Comparison of ENCODE assay signal across 10 cellular contexts in genomic region chr9:114894206-114894605, GRCh38. TPM values are rescaled to one million over a fixed set of nuclear protein-coding genes. Genes with fewer than 3 reads are reported as not detected.
A peak's percentile ranks its signal among the peaks of the same experiment; 100 is the strongest.
DNase-seq lines count a peak whose midpoint lies in the region; ATAC-seq and TF ChIP-seq lines count a peak whose summit lies in the region.
"Had no signal": no experiment of that assay in that cellular context is flagged by ENCODE, and none has a peak within 500 bp of the region (broad histone marks: within the 10 kb centered on the region; RNA-seq: fewer than 3 reads in every experiment).

No MANE protein-coding gene starts in this region.

- peaks cover 58% of the 10 kb centered on the region for H3K4me1 Mint-ChIP-seq in activated T-helper 17 cell treated with anti-CD3 and anti-CD28 coated beads, Interleukin-2, amount 50 U/mL, for 72 hours
- peaks cover 26 to 36% of the 10 kb centered on the region in 2 donors for H3K4me1 Mint-ChIP-seq in immature natural killer cell
- H3K4me1 Mint-ChIP-seq in naive thymus-derived CD8-positive, alpha-beta T cell, result peaks cover 33 to 52% (median 49%) of the 10 kb centered on the region in 4 donors

- H3K36me3 ChIP-seq in GM23248 (ENCODE audit: low read depth) (no peaks in the 10 kb centered on the region), left lung (no peaks in the 10 kb centered on the region)

- peaks cover 14% of the 10 kb centered on the region for H3K9me3 Mint-ChIP-seq in activated T-helper 17 cell treated with anti-CD3 and anti-CD28 coated beads, Interleukin-2, amount 50 U/mL, for 72 hours
- no peaks in the 10 kb centered on the region for H3K9me3 Mint-ChIP-seq in immature natural killer cell
- H3K9me3 Mint-ChIP-seq in naive thymus-derived CD8-positive, alpha-beta T cell, result no peaks in the 10 kb centered on the region

- intact Hi-C loops in left lung (cut with DNase I), result no loop called here
- intact Hi-C loops in Right ventricle myocardium superior (cut with DNase I), result no loop called here

- H3K4me3 ChIP-seq in AG04450 (ENCODE audit: low read depth, low read length), result no peak overlapping the region
- no peak overlapping the region for H3K4me3 ChIP-seq in GM23248
- no peak overlapping the region for H3K4me3 ChIP-seq in left lung

- H3K4me1 ChIP-seq in GM23248 (ENCODE audit: insufficient read depth) (peaks cover 42% of the 10 kb centered on the region), left lung (peaks cover 10 to 61% of the 10 kb centered on the region in 2 donors)

- POLR2A ChIA-PET in AG04450 (lab: Yijun Ruan, JAX), result interaction anchor here (0.6 to 1.2 kb wide), 3 partner anchors 8 to 217 kb away, joined by 3 to 4 read pairs (median 3); no protein-coding TSS in a partner anchor
- POLR2A ChIA-PET in naive thymus-derived CD8-positive, alpha-beta T cell (lab: Charles Lee), result no interaction called here

- DNase-seq in AG04450 (ENCODE audit: low read depth, low spot score) (no peak), GM23248 (peak; percentile 53), left lung (no peak), immature natural killer cell (no peak), Right ventricle myocardium superior (no peak), NCI-H1930 (lab: John Stamatoyannopoulos, UW) (no peak)
- no peak for DNase-seq in naive thymus-derived CD8-positive, alpha-beta T cell
- DNase-seq: activated T-cell treated with anti-CD3 and anti-CD28 coated beads, Interleukin-2, amount 50 U/mL, for 4 hours; H7 had no signal

- H3K36me3 Mint-ChIP-seq in activated T-helper 17 cell treated with anti-CD3 and anti-CD28 coated beads, Interleukin-2, amount 50 U/mL, for 72 hours (ENCODE audit: low read depth), result peaks cover 23% of the 10 kb centered on the region
- peaks cover 0 to 8% (median 5%) of the 10 kb centered on the region in 3 donors for H3K36me3 Mint-ChIP-seq in immature natural killer cell
- peaks cover 5 to 22% (median 7%) of the 10 kb centered on the region in 3 donors for H3K36me3 Mint-ChIP-seq in naive thymus-derived CD8-positive, alpha-beta T cell

- H3K9ac ChIP-seq in GM23248, result peak overlapping the region; percentile 33

- H3K27ac Mint-ChIP-seq in activated T-helper 17 cell treated with anti-CD3 and anti-CD28 coated beads, Interleukin-2, amount 50 U/mL, for 72 hours, result peak overlapping the region; percentile 98
- peak overlapping the region in 1 of 6 donors; percentile 23 for H3K27ac Mint-ChIP-seq in immature natural killer cell
- H3K27ac Mint-ChIP-seq in naive thymus-derived CD8-positive, alpha-beta T cell, result peak overlapping the region in 3 of 10 donors; percentile 25 to 69 (median 40)

- no peaks in the 10 kb centered on the region for H4K20me1 ChIP-seq in GM23248 (ENCODE audit: insufficient read depth)

- peak overlapping the region; percentile 43 for H3K4me2 ChIP-seq in GM23248 (ENCODE audit: unreplicated experiment)

- H3K9me3 ChIP-seq in AG04450 (ENCODE audit: control insufficient read depth, insufficient read depth, low read length) (no peaks in the 10 kb centered on the region), GM23248 (ENCODE audit: low read depth) (no peaks in the 10 kb centered on the region), left lung (no peaks in the 10 kb centered on the region)

- WGBS in GM23248 (ENCODE audit: low coverage in 1 of 2, low lambda C conversion rate in 2 of 2, missing lambda C conversion rate in 2 of 2), 2 experiments, result 48 to 49% methylated on average over 3 of the region's 3 CpGs

- no peaks in the 10 kb centered on the region for H3K27me3 Mint-ChIP-seq in activated T-helper 17 cell treated with anti-CD3 and anti-CD28 coated beads, Interleukin-2, amount 50 U/mL, for 72 hours
- H3K27me3 Mint-ChIP-seq in immature natural killer cell (ENCODE audit: low read depth in 3 of 3), result peaks cover 0 to 3% (median 2%) of the 10 kb centered on the region in 3 donors
- no peaks in the 10 kb centered on the region for H3K27me3 Mint-ChIP-seq in naive thymus-derived CD8-positive, alpha-beta T cell

- ATAC-seq in activated T-helper 17 cell treated with anti-CD3 and anti-CD28 coated beads, Interleukin-2, amount 50 U/mL, for 72 hours (replicated peaks), result peak; percentile 4
- ATAC-seq in left lung (no peak), Right ventricle myocardium superior (ENCODE audit: poor library complexity) (no peak)
- ATAC-seq in naive thymus-derived CD8-positive, alpha-beta T cell, result no peak

- CTCF ChIA-PET in AG04450 (lab: Charles Lee), result interaction anchor here (1.4 kb wide), 1 partner anchor 13 kb away, joined by 7 read pairs; no protein-coding TSS in a partner anchor

- peaks cover 38% of the 10 kb centered on the region for H3F3A ChIP-seq in GM23248 (ENCODE audit: insufficient read depth)

- H3K9me2 ChIP-seq in GM23248 (ENCODE audit: insufficient read depth), result no peaks in the 10 kb centered on the region

- H3K27ac ChIP-seq in AG04450 (ENCODE audit: low read depth, low read length) (peak overlapping the region; percentile 96), GM23248 (peak overlapping the region; percentile 92), left lung (peak overlapping the region; percentile 55 to 71)

- no peaks in the 10 kb centered on the region for H3K79me2 ChIP-seq in GM23248 (ENCODE audit: insufficient read depth)

- no peaks in the 10 kb centered on the region for H3K27me3 ChIP-seq in AG04450 (ENCODE audit: control insufficient read depth, insufficient read depth, low read length)
- no peaks in the 10 kb centered on the region for H3K27me3 ChIP-seq in GM23248 (replicated peaks; ENCODE audit: insufficient read depth)
- no peaks in the 10 kb centered on the region for H3K27me3 ChIP-seq in left lung

- peak overlapping the region; percentile 74 for H3K4me3 Mint-ChIP-seq in activated T-helper 17 cell treated with anti-CD3 and anti-CD28 coated beads, Interleukin-2, amount 50 U/mL, for 72 hours
- no peak overlapping the region for H3K4me3 Mint-ChIP-seq in immature natural killer cell
- peak overlapping the region in 1 of 10 donors; percentile 18 for H3K4me3 Mint-ChIP-seq in naive thymus-derived CD8-positive, alpha-beta T cell

- H2AFZ ChIP-seq in GM23248, result peak overlapping the region; percentile 33; the same call in 1 of the 2 replicates

- TF ChIP-seq CTCF in AG04450 (IDR thresholded peaks at IDR 0.05; ENCODE audit: low read depth, low read length), result no peak
- TF ChIP-seq CTCF in left lung (IDR thresholded peaks at IDR 0.05), result no peak

- in situ Hi-C loops in GM23248 (cut with MboI), result no loop called here

RNA-seq across cellular contexts. Expression of gene TNFSF8, which starts 36.2 kb away (rescaled TPM):
- not detected in 2 replicates for polyA plus RNA-seq in AG04450 (2011; rRNA removed)
- not detected in 2 replicates for polyA minus RNA-seq in AG04450 (2011; rRNA and poly(A)+ RNA removed)
- total RNA-seq in GM23248 (2014; rRNA removed; shearing (Covaris generic)), result not detected in 2 replicates
- polyA plus RNA-seq in GM23248 (2016; fragmentation: Nextera tagmentation; extraction: Ambion mirVana), result not detected in 2 replicates
- total RNA-seq in activated T-helper 17 cell treated with anti-CD3 and anti-CD28 coated beads, Interleukin-2, amount 50 U/mL, for 72 hours, result 10 to 100 TPM; 17.2 to 20.1 TPM
- total RNA-seq in left lung, result 1 to 10 TPM; 2.1 to 4.8 TPM
- 10 to 100 TPM in 1 of 3 donors, 1 to 10 TPM in 2; 3.1 to 10.9 (median 6.0) TPM for polyA plus RNA-seq in immature natural killer cell
- total RNA-seq in naive thymus-derived CD8-positive, alpha-beta T cell, result 10 to 100 TPM; 15.9 to 21.3 TPM
- 10 to 100 TPM; 38.4 to 81.3 (median 69.8) TPM for polyA plus RNA-seq in naive thymus-derived CD8-positive, alpha-beta T cell
- total RNA-seq in Right ventricle myocardium superior, result 0.46 TPM
- total RNA-seq: H7 had no signal
